1 cellular context compared by ENCODE assay signal in genomic region chr1:10457910-10458309, GRCh38.
A peak's percentile ranks its signal among the peaks of the same experiment; 100 is the strongest.
TF ChIP-seq lines count a peak whose summit lies in the region.

No MANE protein-coding gene starts in this region.

TF ChIP-seq in H1, 55 proteins besides CTCF, POLR2A, EP300 and RAD21:
- TF ChIP-seq KDM5A (IDR thresholded peaks at IDR 0.05; ENCODE audit: low read length), result no peak
- peak; percentile 40; the same call in 1 of the 2 replicates for TF ChIP-seq POLR2AphosphoS5 (IDR thresholded peaks at IDR 0.05; ENCODE audit: low read depth, low read length)
